Comparison of ENCODE assay signal across 12 cellular contexts in genomic region chr20:44477151-44477550, GRCh38. TPM values are rescaled to one million over a fixed set of nuclear protein-coding genes. Genes with fewer than 3 reads are reported as not detected.
DNase-seq lines count a peak whose midpoint lies in the region; ATAC-seq and TF ChIP-seq lines count a peak whose summit lies in the region.
"Had no signal": no experiment of that assay in that cellular context is flagged by ENCODE, and none has a peak within 500 bp of the region (broad histone marks: within the 10 kb centered on the region; RNA-seq: fewer than 3 reads in every experiment).

No MANE protein-coding gene starts in this region.

- DNase-seq in activated CD4-positive, alpha-beta T cell treated with anti-CD3 and anti-CD28 coated beads, Interleukin-2, amount 10 ng/mL, durations not matched to agents 24 days and 14 days = no peak
- DNase-seq in activated CD4-positive, alpha-beta T cell treated with anti-CD3 and anti-CD28 coated beads for 4 hours = no peak
- no peak for DNase-seq in T-cell
- DNase-seq in fibroblast of pulmonary artery (ENCODE audit: low read depth) = no peak
- DNase-seq in stimulated activated effector memory CD8-positive, alpha-beta T cell treated with anti-CD3 and anti-CD28 coated beads, Interleukin-12 subunit alpha, Interleukin-12 subunit beta, amount 100 ng/mL, for 72 hours (ENCODE audit: low spot score in 2 of 2) = no peak
- no peak for DNase-seq in NOMO-1 treated with dmso at 0.1 percent for 144 hours (lab: John Stamatoyannopoulos, UW; ENCODE audit: unreplicated experiment)
- DNase-seq in stimulated activated naive CD4-positive, alpha-beta T cell treated with Interleukin-2 at 50 U/mL for 16 hours (lab: John Stamatoyannopoulos, UW) = no peak
- no peak for DNase-seq in HuH-7 (ENCODE audit: low spot score)
- DNase-seq: anterior cingulate cortex, H7, kidney, NCI-H1092 treated with DMSO at 0.1 percent for 48 hours had no signal

- no peaks in the 10 kb centered on the region for H3K27me3 Mint-ChIP-seq in activated CD4-positive, alpha-beta T cell treated with anti-CD3 and anti-CD28 coated beads, Interleukin-2, amount 10 ng/mL, durations not matched to agents 24 days and 14 days
- no peaks in the 10 kb centered on the region for H3K27me3 Mint-ChIP-seq in T-cell

- peak overlapping the region; percentile 99 for H3K4me3 Mint-ChIP-seq in activated CD4-positive, alpha-beta T cell treated with anti-CD3 and anti-CD28 coated beads, Interleukin-2, amount 10 ng/mL, durations not matched to agents 24 days and 14 days
- H3K4me3 Mint-ChIP-seq in T-cell = peak overlapping the region; percentile 91 to 92 (median 91)
- peak overlapping the region; percentile 95 for H3K4me3 Mint-ChIP-seq in stimulated activated effector memory CD8-positive, alpha-beta T cell treated with anti-CD3 and anti-CD28 coated beads, Interleukin-12 subunit alpha, Interleukin-12 subunit beta, amount 100 ng/mL, for 72 hours

- TF ChIP-seq CTCF in fibroblast of pulmonary artery (IDR thresholded peaks at IDR 0.05; ENCODE audit: low read length, missing control alignments) = no peak

- POLR2A ChIA-PET in T-cell (lab: Charles Lee) = interaction anchor here in 1 of 2 donors (0.8 kb wide), 1 partner anchor 43 kb away, joined by 3 read pairs; no protein-coding TSS in a partner anchor

- CTCF ChIA-PET in T-cell (lab: Charles Lee) = no interaction called here

- H3K9me3 Mint-ChIP-seq in activated CD4-positive, alpha-beta T cell treated with anti-CD3 and anti-CD28 coated beads, Interleukin-2, amount 10 ng/mL, durations not matched to agents 24 days and 14 days = no peaks in the 10 kb centered on the region
- H3K9me3 Mint-ChIP-seq in T-cell = no peaks in the 10 kb centered on the region
- H3K9me3 Mint-ChIP-seq in stimulated activated effector memory CD8-positive, alpha-beta T cell treated with anti-CD3 and anti-CD28 coated beads, Interleukin-12 subunit alpha, Interleukin-12 subunit beta, amount 100 ng/mL, for 72 hours = no peaks in the 10 kb centered on the region

- intact Hi-C loops in activated CD4-positive, alpha-beta T cell treated with anti-CD3 and anti-CD28 coated beads, Interleukin-2, amount 10 ng/mL, durations not matched to agents 24 days and 14 days (cut with micrococcal nuclease) = loop anchor here (10.0 kb wide), 1 partner anchor 92 kb away; no protein-coding TSS in a partner anchor

- peak overlapping the region; percentile 88 for H3K4me3 ChIP-seq in fibroblast of pulmonary artery (replicated peaks; ENCODE audit: low read depth, low read length)

- ATAC-seq in T-cell (replicated peaks in 1 of 4) = no peak
- no peak for ATAC-seq in stimulated activated effector memory CD8-positive, alpha-beta T cell treated with anti-CD3 and anti-CD28 coated beads, Interleukin-12 subunit alpha, Interleukin-12 subunit beta, amount 100 ng/mL, for 72 hours

- H3K27ac Mint-ChIP-seq in activated CD4-positive, alpha-beta T cell treated with anti-CD3 and anti-CD28 coated beads, Interleukin-2, amount 10 ng/mL, durations not matched to agents 24 days and 14 days = no peak overlapping the region
- H3K27ac Mint-ChIP-seq in T-cell = peak overlapping the region; percentile 94 to 95
- peak overlapping the region; percentile 99 for H3K27ac Mint-ChIP-seq in stimulated activated effector memory CD8-positive, alpha-beta T cell treated with anti-CD3 and anti-CD28 coated beads, Interleukin-12 subunit alpha, Interleukin-12 subunit beta, amount 100 ng/mL, for 72 hours

- peaks cover 12% of the 10 kb centered on the region for H3K4me1 Mint-ChIP-seq in activated CD4-positive, alpha-beta T cell treated with anti-CD3 and anti-CD28 coated beads, Interleukin-2, amount 10 ng/mL, durations not matched to agents 24 days and 14 days
- H3K4me1 Mint-ChIP-seq in T-cell = peaks cover 29 to 34% (median 29%) of the 10 kb centered on the region in 3 donors
- H3K4me1 Mint-ChIP-seq in stimulated activated effector memory CD8-positive, alpha-beta T cell treated with anti-CD3 and anti-CD28 coated beads, Interleukin-12 subunit alpha, Interleukin-12 subunit beta, amount 100 ng/mL, for 72 hours = peaks cover 24% of the 10 kb centered on the region

- H3K36me3 Mint-ChIP-seq in activated CD4-positive, alpha-beta T cell treated with anti-CD3 and anti-CD28 coated beads, Interleukin-2, amount 10 ng/mL, durations not matched to agents 24 days and 14 days (ENCODE audit: low read depth) = peaks cover 17% of the 10 kb centered on the region
- peaks cover 18% of the 10 kb centered on the region for H3K36me3 Mint-ChIP-seq in T-cell
- peaks cover 35% of the 10 kb centered on the region for H3K36me3 Mint-ChIP-seq in stimulated activated effector memory CD8-positive, alpha-beta T cell treated with anti-CD3 and anti-CD28 coated beads, Interleukin-12 subunit alpha, Interleukin-12 subunit beta, amount 100 ng/mL, for 72 hours

RNA-seq across cellular contexts. Expression of gene TTPAL, which starts 1.5 kb away (rescaled TPM):
- 22.6 and 23.2 TPM in 2 replicates for total RNA-seq in activated CD4-positive, alpha-beta T cell treated with anti-CD3 and anti-CD28 coated beads, Interleukin-2, amount 10 ng/mL, durations not matched to agents 24 days and 14 days
- 10 to 100 TPM; 14.6 to 19.2 (median 16.8) TPM for total RNA-seq in T-cell

RNA-seq across cellular contexts. Expression of gene SERINC3, which starts 44.7 kb away (rescaled TPM):
- 47.1 and 49.6 TPM in 2 replicates for total RNA-seq in activated CD4-positive, alpha-beta T cell treated with anti-CD3 and anti-CD28 coated beads, Interleukin-2, amount 10 ng/mL, durations not matched to agents 24 days and 14 days
- 10 to 100 TPM; 60.5 to 83.0 (median 78.4) TPM for total RNA-seq in T-cell
